10 cellular contexts compared by ENCODE assay signal in the genomic region with DNA sequence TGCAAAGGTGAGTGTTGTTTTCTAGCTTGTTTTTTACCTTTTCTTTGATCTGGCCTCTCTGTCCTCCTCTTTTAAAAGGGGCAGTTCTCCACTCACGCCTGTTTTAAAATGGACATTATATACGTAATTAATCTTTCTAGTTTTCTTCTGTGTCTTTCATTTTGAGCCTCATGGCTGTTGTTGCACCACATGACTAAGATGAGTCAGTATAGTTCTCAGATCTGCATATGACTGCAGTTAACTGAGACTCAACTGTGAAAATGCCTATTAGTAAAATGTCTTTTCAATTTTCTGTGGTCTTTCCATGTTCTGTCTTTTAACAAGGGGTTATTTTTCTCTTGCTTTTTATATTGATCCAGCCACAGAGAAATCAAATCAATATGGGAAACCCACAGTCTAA.
DNase-seq lines count a peak whose midpoint lies in the region; ATAC-seq and TF ChIP-seq lines count a peak whose summit lies in the region.
"Had no signal": no experiment of that assay in that cellular context is flagged by ENCODE, and none has a peak within 500 bp of the region (broad histone marks: within the 10 kb centered on the region; RNA-seq: fewer than 3 reads in every experiment).

No MANE protein-coding gene starts in this region.

- H3K27ac ChIP-seq in body of pancreas (no peak overlapping the region), left lung (no peak overlapping the region), psoas muscle (no peak overlapping the region)
- H3K27ac ChIP-seq: BLaER1 had no signal

- DNase-seq in cardiac fibroblast (ENCODE audit: low read depth in 2 of 2) (peak; percentile 7 to 15), body of pancreas (no peak), left lung (no peak), psoas muscle (no peak), hypothalamus (lab: John Stamatoyannopoulos, UW) (no peak)
- DNase-seq: activated CD4-positive, alpha-beta memory T cell treated with anti-CD3 and anti-CD28 coated beads, Interleukin-2, amount 10 ng/mL, durations not matched to agents 7 days and 5 days had no signal

- H3K4me3 ChIP-seq in cardiac fibroblast (replicated peaks in 1 of 2; ENCODE audit: low read depth in 2 of 2, low read length in 2 of 2) (no peak overlapping the region), body of pancreas (no peak overlapping the region), left lung (no peak overlapping the region), psoas muscle (no peak overlapping the region)
- H3K4me3 ChIP-seq: BLaER1 had no signal

- intact Hi-C loops in body of pancreas (cut with DNase I) (no loop called here), left lung (cut with DNase I) (no loop called here), psoas muscle (cut with DNase I) (no loop called here)

- ATAC-seq in GM18498 (IDR thresholded peaks at IDR 0.05; ENCODE audit: unreplicated experiment) = peak; percentile 87
- ATAC-seq in GM21390 (IDR thresholded peaks at IDR 0.05; ENCODE audit: unreplicated experiment) = peak; percentile 84
- ATAC-seq in HG03095 (IDR thresholded peaks at IDR 0.05; ENCODE audit: unreplicated experiment) = peak; percentile 73
- no peak for ATAC-seq in body of pancreas
- no peak for ATAC-seq in left lung
- no peak for ATAC-seq in psoas muscle

- no peak for TF ChIP-seq CTCF in cardiac fibroblast (IDR thresholded peaks at IDR 0.05; ENCODE audit: low read depth, low read length)
- TF ChIP-seq CTCF in body of pancreas (IDR thresholded peaks at IDR 0.05) = no peak
- TF ChIP-seq CTCF in left lung (IDR thresholded peaks at IDR 0.05) = no peak
- TF ChIP-seq CTCF in psoas muscle (IDR thresholded peaks at IDR 0.05) = no peak

- no peaks in the 10 kb centered on the region for H3K36me3 ChIP-seq in body of pancreas (replicated peaks in 1 of 2; ENCODE audit: insufficient read depth in 1 of 2, low read depth in 2 of 2)
- H3K36me3 ChIP-seq in left lung = no peaks in the 10 kb centered on the region
- H3K36me3 ChIP-seq in psoas muscle (ENCODE audit: insufficient read depth in 1 of 2, low read depth in 1 of 2) = no peaks in the 10 kb centered on the region
- H3K36me3 ChIP-seq: BLaER1 had no signal

- H3K9me3 ChIP-seq in body of pancreas (no peaks in the 10 kb centered on the region), left lung (no peaks in the 10 kb centered on the region), psoas muscle (no peaks in the 10 kb centered on the region)
- H3K9me3 ChIP-seq: BLaER1 had no signal

- H3K4me1 ChIP-seq in body of pancreas (no peaks in the 10 kb centered on the region), left lung (no peaks in the 10 kb centered on the region), psoas muscle (no peaks in the 10 kb centered on the region)
- H3K4me1 ChIP-seq: BLaER1 had no signal

- WGBS in body of pancreas, 2 donors = 78 to 90% methylated on average over 2 of the region's 2 CpGs
- 94 to 98% (median 98%) methylated on average over 2 of the region's 2 CpGs for WGBS in psoas muscle, 3 donors

- H3K27me3 ChIP-seq in body of pancreas = no peaks in the 10 kb centered on the region
- H3K27me3 ChIP-seq in left lung = no peaks in the 10 kb centered on the region
- no peaks in the 10 kb centered on the region for H3K27me3 ChIP-seq in psoas muscle (ENCODE audit: insufficient read depth in 3 of 3, low read length in 2 of 3)
- H3K27me3 ChIP-seq: BLaER1 had no signal

- no peak for TF ChIP-seq POLR2A in body of pancreas (IDR thresholded peaks at IDR 0.05)

Comparison
In these comparisons a context has a peak if more than half of its experiments do, and no peak if none do; other contexts are left out.
1. ATAC-seq: peak in GM18498 (single experiment), GM21390 (single experiment) and HG03095 (single experiment); none in body of pancreas (single experiment), left lung (single experiment) and psoas muscle (0 of 4).
2. DNase-seq: peak in cardiac fibroblast (2 of 2); none in body of pancreas (0 of 4), left lung (0 of 2), psoas muscle (0 of 2) and hypothalamus (0 of 51).